Comparison of ENCODE assay signal across 8 cellular contexts in the genomic region with DNA sequence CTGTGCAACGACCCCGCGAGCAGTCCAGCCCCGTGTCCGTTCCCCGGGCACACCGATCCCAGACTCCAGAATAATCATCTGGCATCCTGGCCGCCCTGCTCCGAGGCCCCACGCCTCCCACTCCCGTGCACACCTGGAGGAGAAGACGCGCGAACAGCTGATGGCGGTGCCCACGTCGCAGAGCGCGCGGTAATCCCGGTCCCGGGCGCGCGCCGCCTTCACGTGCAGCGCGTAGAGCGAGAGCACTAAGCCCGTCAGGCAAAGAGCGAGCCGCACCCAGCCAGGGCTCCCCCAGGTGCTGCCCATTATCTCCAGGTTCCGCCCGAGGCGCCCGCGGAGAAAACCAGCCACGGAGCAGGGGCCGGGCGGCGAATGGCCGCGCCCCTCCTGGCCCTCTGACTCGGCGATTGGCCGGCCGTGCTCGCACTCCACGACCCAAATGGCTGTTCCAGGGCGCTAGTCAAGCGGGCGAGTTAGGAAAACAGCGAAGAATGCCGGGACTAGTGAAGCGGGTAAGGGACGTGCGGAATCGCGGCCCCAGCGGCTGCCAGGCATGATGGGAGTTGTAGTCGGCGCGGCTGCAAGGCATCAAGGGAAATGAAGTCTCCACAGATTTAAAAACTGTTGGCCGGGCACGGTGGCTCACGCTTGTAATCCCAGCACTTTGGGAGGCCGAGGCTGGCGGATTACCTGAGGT. TPM values are rescaled to one million over a fixed set of nuclear protein-coding genes. Genes with fewer than 3 reads are reported as not detected.
A peak's percentile ranks its signal among the peaks of the same experiment; 100 is the strongest.
DNase-seq lines count a peak whose midpoint lies in the region; TF ChIP-seq lines count a peak whose summit lies in the region.

TSS of gene VKORC1 (minus strand) at position 374 of the 697 bp plus-strand sequence. CDS start at position 306, 68 bp downstream.

- no peak for TF ChIP-seq CTCF in Loucy (conservative IDR thresholded peaks at IDR 0.05; ENCODE audit: low read length)
- TF ChIP-seq CTCF in fibroblast of the aortic adventitia (IDR thresholded peaks at IDR 0.05; ENCODE audit: insufficient read depth, low read length): no peak
- TF ChIP-seq CTCF in neural cell (IDR thresholded peaks at IDR 0.05; ENCODE audit: poor library complexity, severe bottlenecking): peak; percentile 37
- peak in 2 of 7 experiments; percentile 7 to 17 for TF ChIP-seq CTCF in stomach (IDR thresholded peaks at IDR 0.05)

- peak; percentile 79 for TF ChIP-seq EP300 in neural cell (conservative IDR thresholded peaks at IDR 0.05; ENCODE audit: poor library complexity, severe bottlenecking)
- TF ChIP-seq EP300 in stomach (IDR thresholded peaks at IDR 0.05): no peak

- intact Hi-C loops in stomach (cut with DNase I; ENCODE audit: low total_unique reads): no loop called here

- TF ChIP-seq POLR2A in stomach (IDR thresholded peaks at IDR 0.05): no peak

- H3K27me3 ChIP-seq in Loucy (ENCODE audit: insufficient read depth, low read length, poor library complexity, severe bottlenecking): no peaks in the 10 kb centered on the region
- no peaks in the 10 kb centered on the region for H3K27me3 ChIP-seq in neural cell (ENCODE audit: insufficient read depth, low read depth, low read length)
- H3K27me3 ChIP-seq in stomach: no peaks in the 10 kb centered on the region

- WGBS in stomach, 5 donors: 0 to 1% (median 1%) methylated on average over 41 to 69 of the region's 69 CpGs

- H3K4me1 ChIP-seq in Loucy (ENCODE audit: insufficient read depth, low read length, poor library complexity, severe bottlenecking) (peaks cover 21% of the 10 kb centered on the region), stomach (peaks cover 13 to 31% (median 27%) of the 10 kb centered on the region in 4 donors)

- H3F3A ChIP-seq in Loucy (ENCODE audit: low read depth) (no peaks in the 10 kb centered on the region), neural cell (ENCODE audit: insufficient read depth, low read length, poor library complexity, severe bottlenecking) (no peaks in the 10 kb centered on the region)

- H3K4me3 ChIP-seq in Loucy (ENCODE audit: low read length, poor library complexity, severe bottlenecking) (peak within 1 kb of the TSS; percentile 94), fibroblast of the aortic adventitia (ENCODE audit: low read depth, low read length) (peak within 1 kb of the TSS; percentile 94), neural cell (ENCODE audit: low read length) (peak within 1 kb of the TSS; percentile 99), stomach (peak within 1 kb of the TSS; percentile 72 to 95 (median 78))

- DNase-seq in ELF-1 (ENCODE audit: low read depth, low spot score) (peak; percentile 99), H4 (ENCODE audit: low spot score) (peak; percentile 98), SHP77 treated with DMSO at 0.1 percent for 48 hours (lab: John Stamatoyannopoulos, UW) (peak; percentile 97), fibroblast of the aortic adventitia (ENCODE audit: low read depth) (peak; percentile 97), stomach (peak; percentile 96)
- DNase-seq in activated effector memory CD4-positive, alpha-beta T cell treated with anti-CD3 and anti-CD28 coated beads, Interleukin-2, amount 50 U/mL, for 16 hours: peak; percentile 95

- H3K9ac ChIP-seq in Loucy (ENCODE audit: low read depth, low read length, poor library complexity, severe bottlenecking) (peak within 1 kb of the TSS; percentile 89), neural cell (ENCODE audit: low read length) (peak within 1 kb of the TSS; percentile 91)

- peaks cover 10% of the 10 kb centered on the region; the same call in 1 of the 2 replicates for H3K36me3 ChIP-seq in Loucy (ENCODE audit: insufficient read depth, low read length)
- no peaks in the 10 kb centered on the region for H3K36me3 ChIP-seq in neural cell (ENCODE audit: insufficient read depth, low read length)
- peaks cover 6 to 21% (median 18%) of the 10 kb centered on the region in 4 donors for H3K36me3 ChIP-seq in stomach

- H2AFZ ChIP-seq in Loucy (ENCODE audit: low read length): peak within 1 kb of the TSS; percentile 91
- H2AFZ ChIP-seq in neural cell (ENCODE audit: low read depth, low read length): peak within 1 kb of the TSS; percentile 75

- H3K27ac ChIP-seq in neural cell (ENCODE audit: low read length) (peak within 1 kb of the TSS; percentile 90), stomach (peak within 1 kb of the TSS; percentile 87 to 92 (median 88))

- TF ChIP-seq RAD21 in neural cell (conservative IDR thresholded peaks at IDR 0.05): peak; percentile 53

- H3K4me2 ChIP-seq in Loucy (ENCODE audit: low read depth, low read length, poor library complexity, severe bottlenecking) (peak within 1 kb of the TSS; percentile 90), neural cell (ENCODE audit: low read length) (peak within 1 kb of the TSS; percentile 87)

- H3K9me2 ChIP-seq in Loucy (replicated peaks; ENCODE audit: low read depth, low read length): no peaks in the 10 kb centered on the region
- no peaks in the 10 kb centered on the region for H3K9me2 ChIP-seq in neural cell (ENCODE audit: insufficient read depth, low read length)

- H3K79me2 ChIP-seq in Loucy (ENCODE audit: insufficient read depth, low read length) (peaks cover 40% of the 10 kb centered on the region), neural cell (replicated peaks; ENCODE audit: insufficient read depth, low read length) (peaks cover 11% of the 10 kb centered on the region)

- no peaks in the 10 kb centered on the region for H3K9me3 ChIP-seq in Loucy (ENCODE audit: insufficient read depth, low read depth, low read length)
- no peaks in the 10 kb centered on the region for H3K9me3 ChIP-seq in neural cell (ENCODE audit: low read length)
- no peaks in the 10 kb centered on the region for H3K9me3 ChIP-seq in stomach

- H4K20me1 ChIP-seq in Loucy (ENCODE audit: insufficient read depth, low read length, poor library complexity, severe bottlenecking) (peaks cover 14% of the 10 kb centered on the region), neural cell (ENCODE audit: insufficient read depth) (no peaks in the 10 kb centered on the region)

TF ChIP-seq in neural cell, 6 proteins besides CTCF, POLR2A, EP300 and RAD21:
- TF ChIP-seq POLR2AphosphoS5 (IDR thresholded peaks at IDR 0.05) (peak; percentile 83), MXI1 (conservative IDR thresholded peaks at IDR 0.05; ENCODE audit: poor library complexity, severe bottlenecking) (peak; percentile 97), SMC3 (conservative IDR thresholded peaks at IDR 0.05; ENCODE audit: poor library complexity) (peak; percentile 63), TAF1 (IDR thresholded peaks at IDR 0.05; ENCODE audit: low read depth) (peak; percentile 91), EZH2 (IDR thresholded peaks at IDR 0.05; ENCODE audit: borderline replicate concordance, insufficient read depth, low read length, poor library complexity, severe bottlenecking) (no peak)
- TF ChIP-seq, protein P1, sequence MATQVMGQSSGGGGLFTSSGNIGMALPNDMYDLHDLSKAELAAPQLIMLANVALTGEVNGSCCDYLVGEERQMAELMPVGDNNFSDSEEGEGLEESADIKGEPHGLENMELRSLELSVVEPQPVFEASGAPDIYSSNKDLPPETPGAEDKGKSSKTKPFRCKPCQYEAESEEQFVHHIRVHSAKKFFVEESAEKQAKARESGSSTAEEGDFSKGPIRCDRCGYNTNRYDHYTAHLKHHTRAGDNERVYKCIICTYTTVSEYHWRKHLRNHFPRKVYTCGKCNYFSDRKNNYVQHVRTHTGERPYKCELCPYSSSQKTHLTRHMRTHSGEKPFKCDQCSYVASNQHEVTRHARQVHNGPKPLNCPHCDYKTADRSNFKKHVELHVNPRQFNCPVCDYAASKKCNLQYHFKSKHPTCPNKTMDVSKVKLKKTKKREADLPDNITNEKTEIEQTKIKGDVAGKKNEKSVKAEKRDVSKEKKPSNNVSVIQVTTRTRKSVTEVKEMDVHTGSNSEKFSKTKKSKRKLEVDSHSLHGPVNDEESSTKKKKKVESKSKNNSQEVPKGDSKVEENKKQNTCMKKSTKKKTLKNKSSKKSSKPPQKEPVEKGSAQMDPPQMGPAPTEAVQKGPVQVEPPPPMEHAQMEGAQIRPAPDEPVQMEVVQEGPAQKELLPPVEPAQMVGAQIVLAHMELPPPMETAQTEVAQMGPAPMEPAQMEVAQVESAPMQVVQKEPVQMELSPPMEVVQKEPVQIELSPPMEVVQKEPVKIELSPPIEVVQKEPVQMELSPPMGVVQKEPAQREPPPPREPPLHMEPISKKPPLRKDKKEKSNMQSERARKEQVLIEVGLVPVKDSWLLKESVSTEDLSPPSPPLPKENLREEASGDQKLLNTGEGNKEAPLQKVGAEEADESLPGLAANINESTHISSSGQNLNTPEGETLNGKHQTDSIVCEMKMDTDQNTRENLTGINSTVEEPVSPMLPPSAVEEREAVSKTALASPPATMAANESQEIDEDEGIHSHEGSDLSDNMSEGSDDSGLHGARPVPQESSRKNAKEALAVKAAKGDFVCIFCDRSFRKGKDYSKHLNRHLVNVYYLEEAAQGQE (IDR thresholded peaks at IDR 0.05; ENCODE audit: borderline replicate concordance): peak; percentile 92

RNA-seq across cellular contexts. Expression of gene VKORC1, which starts in this region (rescaled TPM):
- 75.1 and 81.7 TPM in 2 replicates for total RNA-seq in H4 (2014; rRNA removed; shearing (Covaris generic))
- total RNA-seq in fibroblast of the aortic adventitia (ENCODE audit: low replicate concordance) (56.3 and 146 TPM in 2 replicates), stomach (100 to 1,000 TPM in 1 of 5 donors, 10 to 100 TPM in 4; 20.1 to 191 (median 35.0) TPM)
- polyA plus RNA-seq in neural cell (103 and 105 TPM in 2 replicates), stomach (10 to 100 TPM; 53.2 to 90.8 (median 62.9) TPM)
- 54.8 and 57.8 TPM in 2 replicates for polyA minus RNA-seq in neural cell

Comparison
In these comparisons a context has a peak if more than half of its experiments do, and no peak if none do; other contexts are left out.
1. Peak in every context shown above with its lines: DNase-seq, H3K4me3 ChIP-seq and H3K27ac ChIP-seq.